ENCODE assay signal across 22 cellular contexts in genomic region chr14:61064866-61065265, GRCh38.
"Had no signal": no experiment of that assay in that cellular context is flagged by ENCODE, and none has a peak within 500 bp of the region (broad histone marks: within the 10 kb centered on the region; RNA-seq: fewer than 3 reads in every experiment).

No MANE protein-coding gene starts in this region.

- ATAC-seq: activated CD8-positive, alpha-beta T cell treated with anti-CD3 and anti-CD28 coated beads, Interleukin-2, amount 10 ng/mL, durations not matched to agents 7 days and 5 days; activated naive CD8-positive, alpha-beta T cell treated with anti-CD3 and anti-CD28 coated beads, Interleukin-2, amount 50 U/mL, for 24 hours; gastrocnemius medialis; left ventricle myocardium superior; natural killer cell treated with Interleukin-12 subunit alpha and Interleukin-12 subunit beta and Interleukin-15 and Interleukin-18, amount 100 ng/mL, for 72 hours; pancreas; psoas muscle had no signal

- H3K27me3 ChIP-seq: esophagus squamous epithelium, gastrocnemius medialis, pancreas, right atrium auricular region, spleen had no signal

- DNase-seq: activated CD4-positive, alpha-beta T cell treated with anti-CD3 and anti-CD28 coated beads, Interleukin-2, amount 50 U/mL, for 1 hour; activated CD4-positive, CD25-positive, alpha-beta regulatory T cell treated with anti-CD3 and anti-CD28 coated beads, Interleukin-2, amount 50 U/mL, for 72 hours; activated CD8-positive, alpha-beta T cell treated with anti-CD3 and anti-CD28 coated beads, Interleukin-2, amount 10 ng/mL, durations not matched to agents 7 days and 5 days; activated gamma-delta T cell; activated naive CD4-positive, alpha-beta T cell treated with anti-CD3 and anti-CD28 coated beads, Interleukin-2, amount 50 U/mL, for 16 hours; activated naive CD8-positive, alpha-beta T cell treated with anti-CD3 and anti-CD28 coated beads, Interleukin-2, amount 50 U/mL, for 24 hours; cerebellar nuclear complex; esophagus squamous epithelium; gastrocnemius medialis; hypothalamus; left ventricle myocardium superior; mammary epithelial cell; pancreas; psoas muscle; spleen; stimulated activated CD4-positive, alpha-beta T cell treated with anti-CD3 and anti-CD28 coated beads, Interleukin-4, amount 100 ng/mL, for 24 hours; stimulated activated naive CD4-positive, alpha-beta T cell treated with Interleukin-2 at 50 U/mL for 16 hours; WERI-Rb-1 had no signal

- H3K9me3 ChIP-seq: esophagus squamous epithelium, gastrocnemius medialis, pancreas, psoas muscle, right atrium auricular region, spleen, thoracic aorta had no signal

- H3K4me3 ChIP-seq: coronary artery, esophagus squamous epithelium, gastrocnemius medialis, pancreas, psoas muscle, right atrium auricular region, spleen, thoracic aorta had no signal

- H3K36me3 ChIP-seq: esophagus squamous epithelium, gastrocnemius medialis, pancreas, right atrium auricular region, WERI-Rb-1 had no signal

- H3K27ac ChIP-seq: coronary artery, esophagus squamous epithelium, gastrocnemius medialis, pancreas, psoas muscle, right atrium auricular region, spleen, thoracic aorta, WERI-Rb-1 had no signal
